1 cellular context compared by ENCODE assay signal in genomic region chr6:16414205-16414604, GRCh38.
A peak's percentile ranks its signal among the peaks of the same experiment; 100 is the strongest.
TF ChIP-seq lines count a peak whose summit lies in the region.

No MANE protein-coding gene starts in this region.

TF ChIP-seq in GM12878, 131 proteins besides CTCF, POLR2A, EP300 and RAD21 (continued from another document and continues in another):
- TF ChIP-seq WRNIP1 (IDR thresholded peaks at IDR 0.05; ENCODE audit: borderline replicate concordance, low read depth, low read length) (no peak), MTA2 (IDR thresholded peaks at IDR 0.05; ENCODE audit: low read depth) (0 out of 2 replicates have a peak, but pooled peaks have one; percentile 44), PAX5 (IDR thresholded peaks at IDR 0.05; ENCODE audit: borderline replicate concordance, low read depth, low read length) (peak; percentile 50; the same call in 1 of the 2 replicates), BHLHE40 (IDR thresholded peaks at IDR 0.05; ENCODE audit: borderline replicate concordance in 1 of 2, low read depth in 2 of 2, low read length in 1 of 2) (peak in 1 of 2 experiments; percentile 8; a peak in 1 of 4 replicates), NR2C2 (IDR thresholded peaks at IDR 0.05; ENCODE audit: borderline replicate concordance, control insufficient read depth, insufficient read length, low read depth) (no peak), CEBPZ (IDR thresholded peaks at IDR 0.05; ENCODE audit: low read depth, low read length) (no peak), RAD51 (IDR thresholded peaks at IDR 0.05) (no peak), CUX1 (IDR thresholded peaks at IDR 0.05; ENCODE audit: insufficient replicate concordance, low read depth, low read length) (no peak), SP1 (IDR thresholded peaks at IDR 0.05; ENCODE audit: low read depth, low read length) (no peak), RELB (IDR thresholded peaks at IDR 0.05; ENCODE audit: low read depth) (no peak), NBN (IDR thresholded peaks at IDR 0.05) (no peak; the same call in 1 of the 2 replicates), RFX5 (IDR thresholded peaks at IDR 0.05; ENCODE audit: low read depth, low read length) (no peak), BCL11A (IDR thresholded peaks at IDR 0.05; ENCODE audit: low read depth, low read length) (peak; percentile 48; the same call in 1 of the 2 replicates), IRF4 (IDR thresholded peaks at IDR 0.05; ENCODE audit: low read depth, low read length) (peak; percentile 18; the same call in 1 of the 2 replicates), DPF2 (IDR thresholded peaks at IDR 0.05) (no peak), ATF3 (IDR thresholded peaks at IDR 0.05; ENCODE audit: borderline replicate concordance, extremely low read depth, low read depth, low read length) (no peak), ZNF592 (IDR thresholded peaks at IDR 0.05) (no peak), CREM (IDR thresholded peaks at IDR 0.05; ENCODE audit: low read depth) (peak; percentile 68; the same call in 1 of the 2 replicates), ZNF274 (IDR thresholded peaks at IDR 0.05; ENCODE audit: insufficient read depth, insufficient read length) (no peak), ZZZ3 (IDR thresholded peaks at IDR 0.05; ENCODE audit: control insufficient read depth, insufficient read length, low read depth) (no peak), JUND (IDR thresholded peaks at IDR 0.05; ENCODE audit: low read depth, low read length) (no peak), PML (IDR thresholded peaks at IDR 0.05; ENCODE audit: low read length) (no peak), NFXL1 (IDR thresholded peaks at IDR 0.05; ENCODE audit: borderline replicate concordance) (no peak), IRF5 (IDR thresholded peaks at IDR 0.05; ENCODE audit: borderline replicate concordance) (no peak), BCL3 (IDR thresholded peaks at IDR 0.05; ENCODE audit: borderline replicate concordance, insufficient read depth, low read depth, low read length, poor library complexity, severe bottlenecking) (peak; percentile 14), HCFC1 (IDR thresholded peaks at IDR 0.05; ENCODE audit: low read length) (no peak), MEF2A (IDR thresholded peaks at IDR 0.05; ENCODE audit: insufficient read depth, low read depth, low read length) (peak; percentile 89), RB1 (IDR thresholded peaks at IDR 0.05; ENCODE audit: borderline replicate concordance) (no peak), STAT3 (IDR thresholded peaks at IDR 0.05; ENCODE audit: low read depth, low read length) (no peak), SPI1 (IDR thresholded peaks at IDR 0.05; ENCODE audit: borderline replicate concordance, insufficient read depth, low read depth, low read length) (no peak), BACH1 (IDR thresholded peaks at IDR 0.05; ENCODE audit: borderline replicate concordance) (no peak), CREB1 (IDR thresholded peaks at IDR 0.05; ENCODE audit: low read depth) (peak; percentile 44; the same call in 1 of the 2 replicates), NFYA (IDR thresholded peaks at IDR 0.05; ENCODE audit: borderline replicate concordance, low read depth, low read length) (no peak), RUNX3 (IDR thresholded peaks at IDR 0.05; ENCODE audit: low read length) (peak; percentile 46), BCLAF1 (IDR thresholded peaks at IDR 0.05) (no peak), CHD1 (IDR thresholded peaks at IDR 0.05; ENCODE audit: low read depth, low read length) (no peak), SREBF2 (IDR thresholded peaks at IDR 0.05; ENCODE audit: low read length) (no peak), SMAD5 (IDR thresholded peaks at IDR 0.05; ENCODE audit: low read depth) (no peak), TARDBP (IDR thresholded peaks at IDR 0.05; ENCODE audit: borderline replicate concordance) (no peak), TCF3 (IDR thresholded peaks at IDR 0.05; ENCODE audit: borderline replicate concordance, insufficient read depth, low read depth, low read length) (no peak), ZNF622 (IDR thresholded peaks at IDR 0.05) (no peak), ZNF207 (IDR thresholded peaks at IDR 0.05; ENCODE audit: borderline replicate concordance) (no peak)
